In genomic region chr6:32177788-32178546, GRCh38 we compare ENCODE assay signal across 1 cellular context.
TF ChIP-seq lines count a peak whose summit lies in the region.

Gene RNF5, plus strand, starts transcription at chr6:32178405. Its CDS starts 107 bp downstream, at chr6:32178512.

TF ChIP-seq in HepG2, 621 proteins besides CTCF, POLR2A, EP300 and RAD21 (continued from another document):
- TF ChIP-seq IRF9 (CRISPR knock-in tag; IDR thresholded peaks at IDR 0.05; ENCODE audit: borderline replicate concordance) (no peak), ZNF816 (CRISPR knock-in tag; IDR thresholded peaks at IDR 0.05; ENCODE audit: borderline replicate concordance) (no peak), ZNF263 (CRISPR knock-in tag; IDR thresholded peaks at IDR 0.05) (no peak), MIER2 (CRISPR knock-in tag; IDR thresholded peaks at IDR 0.05) (0 out of 2 replicates have a peak, but pooled peaks have one; percentile 15), MAZ (IDR thresholded peaks at IDR 0.05; ENCODE audit: borderline replicate concordance, low read depth, low read length) (no peak), MAZ (CRISPR knock-in tag; IDR thresholded peaks at IDR 0.05; ENCODE audit: low read depth) (peak; percentile 81), MED8 (CRISPR knock-in tag; IDR thresholded peaks at IDR 0.05; ENCODE audit: insufficient replicate concordance) (no peak), SRY (CRISPR knock-in tag; IDR thresholded peaks at IDR 0.05) (no peak), NR2F6 (IDR thresholded peaks at IDR 0.05) (no peak; the same call in 1 of the 2 replicates), NR2F6 (CRISPR knock-in tag; IDR thresholded peaks at IDR 0.05) (no peak), ZKSCAN5 (CRISPR knock-in tag; IDR thresholded peaks at IDR 0.05) (no peak), ZNF142 (CRISPR knock-in tag; IDR thresholded peaks at IDR 0.05) (no peak), POLR2G (IDR thresholded peaks at IDR 0.05; ENCODE audit: low read depth, low read length) (no peak; the same call in 1 of the 2 replicates), ZBTB8A (CRISPR knock-in tag; IDR thresholded peaks at IDR 0.05; ENCODE audit: borderline replicate concordance, low read depth) (no peak), GATAD1 (CRISPR knock-in tag; IDR thresholded peaks at IDR 0.05) (peak; percentile 52)
